ENCODE assay signal across 8 cellular contexts in genomic region chr6:134908906-134909516, GRCh38. TPM values are rescaled to one million over a fixed set of nuclear protein-coding genes. Genes with fewer than 3 reads are reported as not detected.
DNase-seq lines count a peak whose midpoint lies in the region; ATAC-seq and TF ChIP-seq lines count a peak whose summit lies in the region.

No MANE protein-coding gene starts in this region.

- no peaks in the 10 kb centered on the region for H3K79me2 ChIP-seq in OCI-LY7 (ENCODE audit: insufficient read depth, low read depth, low read length)

- ATAC-seq in GM19455 (IDR thresholded peaks at IDR 0.05; ENCODE audit: unreplicated experiment) (no peak), GM18505 (IDR thresholded peaks at IDR 0.05; ENCODE audit: unreplicated experiment) (no peak)

- H4K20me1 ChIP-seq in OCI-LY7 (ENCODE audit: insufficient read depth, low read length), result no peaks in the 10 kb centered on the region

- TF ChIP-seq CTCF in AG10803 (conservative IDR thresholded peaks at IDR 0.05; ENCODE audit: low read length) (no peak), dorsolateral prefrontal cortex (IDR thresholded peaks at IDR 0.05 in 54 of 56, conservative IDR thresholded peaks at IDR 0.05 in 2 of 56; ENCODE audit: low read depth in 1 of 56, partially characterized antibody in 56 of 56) (no peak), OCI-LY7 (conservative IDR thresholded peaks at IDR 0.05; ENCODE audit: low read length) (no peak)

- no peaks in the 10 kb centered on the region for H3K4me1 ChIP-seq in muscle layer of duodenum (ENCODE audit: control insufficient read depth in 1 of 2, insufficient read depth in 2 of 2, low read length in 2 of 2)
- no peaks in the 10 kb centered on the region for H3K4me1 ChIP-seq in OCI-LY7 (ENCODE audit: insufficient read depth, low read length, poor library complexity, severe bottlenecking)

- H3K4me3 ChIP-seq in AG10803 (ENCODE audit: low read length) (peak overlapping the region; percentile 23), dorsolateral prefrontal cortex (peak overlapping the region in 9 of 59 donors; percentile 3 to 33 (median 13)), muscle layer of duodenum (ENCODE audit: low read depth in 1 of 2, low read length in 2 of 2) (no peak overlapping the region), OCI-LY7 (ENCODE audit: low read depth, low read length, poor library complexity, severe bottlenecking) (no peak overlapping the region)

- H3K27me3 ChIP-seq in dorsolateral prefrontal cortex (no peaks in the 10 kb centered on the region), muscle layer of duodenum (ENCODE audit: low read depth, low read length) (no peaks in the 10 kb centered on the region)

- no peaks in the 10 kb centered on the region for H3K36me3 ChIP-seq in muscle layer of duodenum (ENCODE audit: control insufficient read depth in 1 of 2, insufficient read depth in 2 of 2, low read length in 2 of 2)
- no peaks in the 10 kb centered on the region for H3K36me3 ChIP-seq in OCI-LY7 (ENCODE audit: insufficient read depth, low read length)

- no peak overlapping the region for H2AFZ ChIP-seq in OCI-LY7 (ENCODE audit: low read length)

- H3K27ac ChIP-seq in dorsolateral prefrontal cortex, result peak overlapping the region in 49 of 59 donors; percentile 1 to 90 (median 65)
- H3K27ac ChIP-seq in muscle layer of duodenum (ENCODE audit: low read length), result peak overlapping the region; percentile 43
- no peak overlapping the region for H3K27ac ChIP-seq in OCI-LY7 (ENCODE audit: low read depth, low read length, poor library complexity, severe bottlenecking)

- DNase-seq in AG10803 (ENCODE audit: low read depth) (peak; percentile 100), NCI-H1694 treated with DMSO at 0.1 percent for 48 hours (lab: John Stamatoyannopoulos, UW) (peak; percentile 29), dorsolateral prefrontal cortex (peak; percentile 14 to 89 (median 68)), GM19240 (ENCODE audit: insufficient read length, low spot score) (no peak), OCI-LY7 (ENCODE audit: low spot score) (no peak)

- no peak overlapping the region for H3K4me2 ChIP-seq in OCI-LY7 (ENCODE audit: low read length)

- H3K9me3 ChIP-seq in muscle layer of duodenum (ENCODE audit: control insufficient read depth in 1 of 2, low read length in 2 of 2), result no peaks in the 10 kb centered on the region
- H3K9me3 ChIP-seq in OCI-LY7 (ENCODE audit: low read length), result no peaks in the 10 kb centered on the region

- POLR2A ChIA-PET in OCI-LY7 (lab: Charles Lee), result interaction anchor here (0.6 to 0.7 kb wide), 3 partner anchors 100 to 1935 kb away, joined by 3 to 7 read pairs (median 4); no protein-coding TSS in a partner anchor

- CTCF ChIA-PET in OCI-LY7 (lab: Charles Lee; ENCODE audit: unreplicated experiment), result no interaction called here

- H3K9me2 ChIP-seq in OCI-LY7 (ENCODE audit: insufficient read depth, low read length), result no peaks in the 10 kb centered on the region

- intact Hi-C loops in dorsolateral prefrontal cortex (cut with DNase I) (no loop called here), OCI-LY7 (cut with micrococcal nuclease; ENCODE audit: unreplicated experiment) (no loop called here)

- no peak for TF ChIP-seq POLR2A in GM18505 (IDR thresholded peaks at IDR 0.05; ENCODE audit: borderline replicate concordance, extremely low read depth, insufficient read depth, insufficient read length)

- BruUV-seq in OCI-LY7 (replicated peaks; lab: Mats Ljungman, UMichigan), result no TSS peak

RNA-seq across cellular contexts. Expression of gene ALDH8A1, which starts 40.9 kb away (rescaled TPM):
- 10 to 100 TPM in 53 of 120 experiments, 1 to 10 TPM in 67; 3.0 to 32.6 (median 9.4) TPM for total RNA-seq in dorsolateral prefrontal cortex
- total RNA-seq in OCI-LY7 (2014; rRNA removed; shearing (Covaris generic)), result not detected in 2 replicates
- not detected in 2 replicates for total RNA-seq in OCI-LY7 (2022)

Comparison
In these comparisons a context has a peak if more than half of its experiments do, and no peak if none do; other contexts are left out.
1. DNase-seq: peak in AG10803 (single experiment), NCI-H1694 treated with DMSO at 0.1 percent for 48 hours (single experiment) and dorsolateral prefrontal cortex (10 of 10); none in GM19240 (single experiment) and OCI-LY7 (single experiment).